11 cellular contexts compared by ENCODE assay signal in the genomic region with DNA sequence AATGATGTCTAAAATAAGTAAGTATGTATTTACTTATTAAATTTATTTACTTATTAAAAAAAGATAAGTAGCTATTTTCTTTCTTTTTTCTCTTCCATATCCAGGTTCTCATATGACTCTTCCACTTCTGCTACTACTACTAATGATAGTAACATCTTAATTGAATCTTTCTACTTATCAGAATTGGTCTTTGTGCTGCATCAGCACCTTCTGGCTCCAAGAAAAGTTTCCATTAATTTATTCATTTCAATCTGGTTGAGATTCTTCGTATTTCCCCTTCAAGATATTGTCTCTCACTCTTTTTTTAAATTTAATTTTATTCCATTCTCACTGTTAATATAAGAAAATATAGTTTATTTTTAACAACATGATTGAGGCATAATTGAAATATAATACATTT.
"Had no signal": no experiment of that assay in that cellular context is flagged by ENCODE, and none has a peak within 500 bp of the region (broad histone marks: within the 10 kb centered on the region; RNA-seq: fewer than 3 reads in every experiment).

No MANE protein-coding gene starts in this region.

- H3K4me2 ChIP-seq: GM23338 had no signal

- H3K36me3 ChIP-seq: HAP-1 had no signal

- ATAC-seq: GM23338, HCT116 had no signal

- FAIRE-seq: H1, H54 had no signal

- H3K27ac ChIP-seq: GM23248 had no signal

- H3K9ac ChIP-seq: GM23248 had no signal

- DNase-seq: GM23248, GOT3, H7, H9, HCEC 1CT, HFFc6 had no signal

- H3K4me1 ChIP-seq: HAP-1 had no signal

- H2AFZ ChIP-seq: GM23248, GM23338 had no signal

- H3K9me3 ChIP-seq: HAP-1 had no signal

- H3K4me3 ChIP-seq: GM23248, GM23338, HAP-1 had no signal
